17 cellular contexts compared by ENCODE assay signal in genomic region chr9:89744255-89744648, GRCh38.
DNase-seq lines count a peak whose midpoint lies in the region; ATAC-seq lines count a peak whose summit lies in the region.
"Had no signal": no experiment of that assay in that cellular context is flagged by ENCODE, and none has a peak within 500 bp of the region (broad histone marks: within the 10 kb centered on the region; RNA-seq: fewer than 3 reads in every experiment).

No MANE protein-coding gene starts in this region.

- peak overlapping the region; percentile 8 for H3K4me3 Mint-ChIP-seq in activated CD4-positive, alpha-beta T cell treated with anti-CD3 and anti-CD28 coated beads for 36 hours
- no peak overlapping the region for H3K4me3 Mint-ChIP-seq in IgD-negative memory B cell
- peak overlapping the region; percentile 26 for H3K4me3 Mint-ChIP-seq in activated T-cell treated with anti-CD3 and anti-CD28 coated beads, Interleukin-2, amount 50 U/mL, for 4 hours
- peak overlapping the region; percentile 43 to 86 (median 70) for H3K4me3 Mint-ChIP-seq in naive thymus-derived CD8-positive, alpha-beta T cell
- H3K4me3 Mint-ChIP-seq: CD14-positive monocyte, neural progenitor cell had no signal

- H3K4me1 Mint-ChIP-seq in activated CD4-positive, alpha-beta T cell treated with anti-CD3 and anti-CD28 coated beads for 36 hours = peaks cover 77% of the 10 kb centered on the region
- H3K4me1 Mint-ChIP-seq in IgD-negative memory B cell = peaks cover 25 to 36% (median 34%) of the 10 kb centered on the region in 3 donors
- H3K4me1 Mint-ChIP-seq in activated T-cell treated with anti-CD3 and anti-CD28 coated beads, Interleukin-2, amount 50 U/mL, for 4 hours (ENCODE audit: low read depth) = peaks cover 82% of the 10 kb centered on the region
- peaks cover 47 to 92% (median 84%) of the 10 kb centered on the region in 4 donors for H3K4me1 Mint-ChIP-seq in naive thymus-derived CD8-positive, alpha-beta T cell

- intact Hi-C loops in activated CD4-positive, alpha-beta T cell treated with anti-CD3 and anti-CD28 coated beads for 36 hours (cut with DNase I, micrococcal nuclease) = loop anchor here (5.0 to 10.0 kb wide), 2 partner anchors 139 to 253 kb away; partner anchors contain the start of gene GADD45G (in 1 of the 2)

- POLR2A ChIA-PET in activated CD4-positive, alpha-beta T cell treated with anti-CD3 and anti-CD28 coated beads for 36 hours (lab: Charles Lee) = interaction anchor here (0.6 kb wide), 1 partner anchor 127 kb away, joined by 4 read pairs; no protein-coding TSS in a partner anchor
- POLR2A ChIA-PET in naive thymus-derived CD8-positive, alpha-beta T cell (lab: Charles Lee) = interaction anchor here (0.6 to 1.7 kb wide), 3 partner anchors 9 to 367 kb away, joined by 3 to 6 read pairs (median 4); no protein-coding TSS in a partner anchor

- ATAC-seq in activated CD4-positive, alpha-beta T cell treated with anti-CD3 and anti-CD28 coated beads for 36 hours = no peak
- ATAC-seq in activated T-cell treated with anti-CD3 and anti-CD28 coated beads, Interleukin-2, amount 50 U/mL, for 4 hours = no peak
- ATAC-seq in naive thymus-derived CD8-positive, alpha-beta T cell = no peak
- no peak for ATAC-seq in HG03457 (IDR thresholded peaks at IDR 0.05; ENCODE audit: unreplicated experiment)
- no peak for ATAC-seq in GM18502 (IDR thresholded peaks at IDR 0.05; ENCODE audit: poor library complexity, unreplicated experiment)
- no peak for ATAC-seq in GM19328 (IDR thresholded peaks at IDR 0.05; ENCODE audit: unreplicated experiment)
- ATAC-seq: SK-N-SH treated with all-trans-retinoic acid at 6 μM for 48 hours had no signal

- H3K36me3 Mint-ChIP-seq in activated CD4-positive, alpha-beta T cell treated with anti-CD3 and anti-CD28 coated beads for 36 hours (ENCODE audit: low read depth) = no peaks in the 10 kb centered on the region
- H3K36me3 Mint-ChIP-seq in IgD-negative memory B cell = no peaks in the 10 kb centered on the region
- H3K36me3 Mint-ChIP-seq in activated T-cell treated with anti-CD3 and anti-CD28 coated beads, Interleukin-2, amount 50 U/mL, for 4 hours (ENCODE audit: insufficient read depth) = no peaks in the 10 kb centered on the region
- H3K36me3 Mint-ChIP-seq in naive thymus-derived CD8-positive, alpha-beta T cell = peaks cover 0 to under 1% (median 0%) of the 10 kb centered on the region in 3 donors
- H3K36me3 Mint-ChIP-seq: CD14-positive monocyte; stimulated activated naive B cell treated with anti-CD40 and anti-IgM and Interleukin-4, amounts not matched to agents 10 μg/mL and 1 μg/mL and 100 μg/mL, for 72 hours had no signal

- H3K27me3 Mint-ChIP-seq in activated CD4-positive, alpha-beta T cell treated with anti-CD3 and anti-CD28 coated beads for 36 hours = no peaks in the 10 kb centered on the region
- peaks cover 5% of the 10 kb centered on the region for H3K27me3 Mint-ChIP-seq in IgD-negative memory B cell
- H3K27me3 Mint-ChIP-seq in activated T-cell treated with anti-CD3 and anti-CD28 coated beads, Interleukin-2, amount 50 U/mL, for 4 hours (ENCODE audit: low read depth) = no peaks in the 10 kb centered on the region
- peaks cover 0 to 3% (median 0%) of the 10 kb centered on the region in 5 donors for H3K27me3 Mint-ChIP-seq in naive thymus-derived CD8-positive, alpha-beta T cell

- CTCF ChIA-PET in activated CD4-positive, alpha-beta T cell treated with anti-CD3 and anti-CD28 coated beads for 36 hours (lab: Charles Lee) = interaction anchor here (0.5 to 2.1 kb wide), 8 partner anchors 11 to 141 kb away, joined by 3 to 9 read pairs (median 4); no protein-coding TSS in a partner anchor

- peak overlapping the region; percentile 73 for H3K27ac Mint-ChIP-seq in activated CD4-positive, alpha-beta T cell treated with anti-CD3 and anti-CD28 coated beads for 36 hours
- H3K27ac Mint-ChIP-seq in IgD-negative memory B cell = peak overlapping the region in 2 of 3 donors; percentile 73 to 80
- peak overlapping the region in 9 of 10 donors; percentile 39 to 93 (median 64) for H3K27ac Mint-ChIP-seq in naive thymus-derived CD8-positive, alpha-beta T cell
- H3K27ac Mint-ChIP-seq: CD14-positive monocyte had no signal

- DNase-seq in activated CD4-positive, alpha-beta T cell treated with anti-CD3 and anti-CD28 coated beads for 36 hours = no peak
- no peak for DNase-seq in activated CD4-positive, alpha-beta T cell treated with anti-CD3 and anti-CD28 coated beads, Interleukin-2, amount 50 U/mL, for 4 hours
- no peak for DNase-seq in activated T-cell treated with anti-CD3 and anti-CD28 coated beads, Interleukin-2, amount 50 U/mL, for 4 hours
- no peak for DNase-seq in naive thymus-derived CD8-positive, alpha-beta T cell
- DNase-seq: anterior cingulate cortex; hypothalamus; NCI-H748 treated with DMSO at 0.1 percent for 48 hours; stimulated activated naive B cell treated with anti-CD40 and anti-IgM and Interleukin-4, amounts not matched to agents 10 μg/mL and 1 μg/mL and 100 μg/mL, for 72 hours; upper lobe of left lung had no signal

- peaks cover 5% of the 10 kb centered on the region for H3K9me3 Mint-ChIP-seq in activated CD4-positive, alpha-beta T cell treated with anti-CD3 and anti-CD28 coated beads for 36 hours (ENCODE audit: low read depth)
- peaks cover 0 to 3% (median under 1%) of the 10 kb centered on the region in 3 donors for H3K9me3 Mint-ChIP-seq in IgD-negative memory B cell
- H3K9me3 Mint-ChIP-seq in activated T-cell treated with anti-CD3 and anti-CD28 coated beads, Interleukin-2, amount 50 U/mL, for 4 hours = no peaks in the 10 kb centered on the region
- H3K9me3 Mint-ChIP-seq in naive thymus-derived CD8-positive, alpha-beta T cell = peaks cover 0 to 6% (median 0%) of the 10 kb centered on the region in 9 donors
- H3K9me3 Mint-ChIP-seq: central memory CD8-positive, alpha-beta T cell; stimulated activated naive B cell treated with anti-CD40 and anti-IgM and Interleukin-4, amounts not matched to agents 10 μg/mL and 1 μg/mL and 100 μg/mL, for 72 hours had no signal

Comparison
In these comparisons a context has a peak if more than half of its experiments do, and no peak if none do; other contexts are left out.
1. H3K4me3 Mint-ChIP-seq: peak in activated CD4-positive, alpha-beta T cell treated with anti-CD3 and anti-CD28 coated beads for 36 hours (single experiment), activated T-cell treated with anti-CD3 and anti-CD28 coated beads, Interleukin-2, amount 50 U/mL, for 4 hours (single experiment) and naive thymus-derived CD8-positive, alpha-beta T cell (10 of 10); none in IgD-negative memory B cell (0 of 4).
2. Peak in every context shown above with its lines, with median percentiles within 50 percentile points of each other: H3K27ac Mint-ChIP-seq.